9 cellular contexts compared by ENCODE assay signal in the genomic region with DNA sequence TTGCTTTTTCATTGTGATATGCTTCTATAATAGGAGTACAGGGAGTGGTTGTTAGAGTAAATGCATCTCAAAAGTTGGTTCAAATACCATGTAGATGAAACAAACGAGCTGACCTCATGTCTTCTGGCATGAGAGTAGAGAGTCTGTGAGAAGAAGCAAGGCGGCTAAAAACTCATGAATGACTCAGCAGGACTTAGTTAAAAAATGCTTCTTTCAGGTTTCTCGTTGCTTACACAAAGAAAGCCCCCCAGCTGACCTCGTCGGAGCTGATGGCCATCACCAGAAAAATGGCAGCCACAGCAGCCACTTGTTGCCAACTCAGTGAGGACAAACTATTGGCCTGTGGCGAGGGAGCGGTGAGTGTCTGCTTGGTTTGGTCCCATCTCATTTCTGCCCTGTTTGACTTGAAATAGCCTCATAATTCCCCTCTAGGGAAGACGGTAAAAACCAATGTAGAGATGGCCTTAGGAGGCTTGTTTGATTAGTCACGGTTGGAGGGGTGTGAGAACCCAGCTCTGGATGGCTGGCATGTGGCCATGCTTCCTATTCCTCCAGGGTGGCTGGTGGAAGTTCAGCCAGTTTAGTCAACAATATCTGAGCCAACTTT. TPM values are rescaled to one million over a fixed set of nuclear protein-coding genes. Genes with fewer than 3 reads are reported as not detected.
DNase-seq lines count a peak whose midpoint lies in the region; ATAC-seq, FAIRE-seq and TF ChIP-seq lines count a peak whose summit lies in the region.
"Had no signal": no experiment of that assay in that cellular context is flagged by ENCODE, and none has a peak within 500 bp of the region (broad histone marks: within the 10 kb centered on the region; RNA-seq: fewer than 3 reads in every experiment).

No MANE protein-coding gene starts in this region.

- H3K27me3 ChIP-seq in WERI-Rb-1 (ENCODE audit: insufficient read depth, low read depth, severe bottlenecking) (no peaks in the 10 kb centered on the region), iPS-20b (ENCODE audit: insufficient read depth, low read length) (no peaks in the 10 kb centered on the region; the same call in 1 of the 2 replicates)
- H3K27me3 ChIP-seq: upper lobe of left lung had no signal

- FAIRE-seq in GM12892 (lab: Jason Lieb, UNC): no peak

- 0 out of 2 replicates have a peak overlapping the region, but pooled peaks have one; percentile 16 for H3K9ac ChIP-seq in iPS-20b (ENCODE audit: low read depth, low read length)

- peaks cover 49% of the 10 kb centered on the region for H3K4me1 ChIP-seq in iPS-20b (ENCODE audit: insufficient read depth, low read length)
- H3K4me1 ChIP-seq: upper lobe of left lung had no signal

- ATAC-seq in HG02840 (IDR thresholded peaks at IDR 0.05; ENCODE audit: low FRiP score, unreplicated experiment): no peak

- TF ChIP-seq CTCF in AG10803 (conservative IDR thresholded peaks at IDR 0.05; ENCODE audit: low read length) (no peak), WERI-Rb-1 (IDR thresholded peaks at IDR 0.05; ENCODE audit: low read depth, low read length) (no peak)

- DNase-seq in AG10803 (ENCODE audit: low read depth) (peak; percentile 90), NCI-H1092 treated with DMSO at 0.1 percent for 48 hours (lab: John Stamatoyannopoulos, UW) (peak; percentile 98), WERI-Rb-1 (peak; percentile 24), midbrain (lab: John Stamatoyannopoulos, UW) (no peak), CD1c-positive myeloid dendritic cell (ENCODE audit: extremely low spot score) (no peak), GM12892 (ENCODE audit: insufficient read length) (no peak)
- DNase-seq: upper lobe of left lung had no signal

- no peak for TF ChIP-seq POLR2A in GM12892 (IDR thresholded peaks at IDR 0.05; ENCODE audit: low read depth, low read length)

- H3K27ac ChIP-seq in WERI-Rb-1 (no peak overlapping the region), iPS-20b (ENCODE audit: low read length) (no peak overlapping the region)
- H3K27ac ChIP-seq: upper lobe of left lung had no signal

- H3K9me3 ChIP-seq in WERI-Rb-1 (ENCODE audit: severe bottlenecking) (no peaks in the 10 kb centered on the region), iPS-20b (ENCODE audit: insufficient read depth, low read depth, low read length) (no peaks in the 10 kb centered on the region)
- H3K9me3 ChIP-seq: upper lobe of left lung had no signal

- H3K36me3 ChIP-seq in WERI-Rb-1: no peaks in the 10 kb centered on the region
- H3K36me3 ChIP-seq in iPS-20b (ENCODE audit: insufficient read depth, low read depth, low read length): no peaks in the 10 kb centered on the region
- H3K36me3 ChIP-seq: upper lobe of left lung had no signal

- peak overlapping the region; percentile 8; the same call in 1 of the 2 replicates for H3K4me3 ChIP-seq in AG10803 (ENCODE audit: low read length)
- H3K4me3 ChIP-seq in WERI-Rb-1 (ENCODE audit: low read depth, low read length): no peak overlapping the region
- peak overlapping the region; percentile 42; the same call in 1 of the 2 replicates for H3K4me3 ChIP-seq in iPS-20b (ENCODE audit: low read length)
- H3K4me3 ChIP-seq: upper lobe of left lung had no signal

RNA-seq across cellular contexts. Expression of gene AFP, which starts 14.5 kb away (rescaled TPM):
- polyA plus RNA-seq in GM12892 (2012; ENCODE audit: missing spikeins): not detected

RNA-seq across cellular contexts. Expression of gene AFM, which starts 31.0 kb away (rescaled TPM):
- not detected for polyA plus RNA-seq in GM12892 (2012; ENCODE audit: missing spikeins)

RNA-seq across cellular contexts. Expression of gene ALB, which starts 46.4 kb away (rescaled TPM):
- not detected for polyA plus RNA-seq in GM12892 (2012; ENCODE audit: missing spikeins)

Comparison
In these comparisons a context has a peak if more than half of its experiments do, and no peak if none do; other contexts are left out.
1. DNase-seq: peak in AG10803 (single experiment), NCI-H1092 treated with DMSO at 0.1 percent for 48 hours (single experiment) and WERI-Rb-1 (single experiment); none in midbrain (single experiment), CD1c-positive myeloid dendritic cell (single experiment) and GM12892 (single experiment).